8 cellular contexts compared by ENCODE assay signal in the genomic region with DNA sequence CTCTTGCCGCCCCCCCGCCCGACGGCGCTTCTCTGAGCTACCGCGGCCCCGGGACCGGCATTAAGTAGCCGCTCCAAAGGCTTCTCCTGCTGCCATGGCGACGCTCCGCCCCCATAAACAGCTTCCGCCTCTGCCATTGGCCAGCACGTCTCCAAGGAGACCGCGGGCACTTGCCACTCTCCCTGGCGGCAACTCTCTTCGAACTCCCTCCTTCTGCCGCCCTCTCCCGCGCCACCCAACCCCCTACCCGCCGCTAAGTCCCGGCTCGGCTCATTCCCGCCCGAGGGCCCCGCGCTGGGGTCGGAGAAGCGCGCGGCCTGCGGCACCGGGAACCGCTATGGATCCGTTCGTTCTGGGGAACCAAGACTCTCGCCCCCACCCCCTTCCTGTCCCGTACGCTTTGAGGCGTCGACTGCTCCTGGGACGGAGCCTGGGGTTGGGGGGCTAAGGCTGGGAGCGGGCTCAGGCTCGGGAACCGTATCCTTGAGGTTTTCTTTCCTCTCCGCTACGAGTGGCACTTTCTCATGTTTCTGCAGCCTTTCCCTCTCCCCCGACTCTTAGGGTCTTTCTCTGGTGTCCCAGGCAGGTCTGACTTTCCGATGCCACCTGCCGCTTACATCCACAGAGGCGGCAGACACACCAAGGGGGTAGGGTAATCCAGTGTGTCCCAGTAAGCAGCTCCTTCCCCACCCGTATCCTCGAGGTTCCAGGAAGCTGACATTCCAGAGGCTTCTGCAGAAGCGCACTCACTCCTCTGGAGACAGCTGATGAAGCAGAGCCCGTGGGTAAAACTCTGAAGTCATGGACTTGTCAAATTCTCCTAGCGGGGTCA. TPM values are rescaled to one million over a fixed set of nuclear protein-coding genes. Genes with fewer than 3 reads are reported as not detected.
DNase-seq lines count a peak whose midpoint lies in the region; ATAC-seq and TF ChIP-seq lines count a peak whose summit lies in the region.

A gene with protein sequence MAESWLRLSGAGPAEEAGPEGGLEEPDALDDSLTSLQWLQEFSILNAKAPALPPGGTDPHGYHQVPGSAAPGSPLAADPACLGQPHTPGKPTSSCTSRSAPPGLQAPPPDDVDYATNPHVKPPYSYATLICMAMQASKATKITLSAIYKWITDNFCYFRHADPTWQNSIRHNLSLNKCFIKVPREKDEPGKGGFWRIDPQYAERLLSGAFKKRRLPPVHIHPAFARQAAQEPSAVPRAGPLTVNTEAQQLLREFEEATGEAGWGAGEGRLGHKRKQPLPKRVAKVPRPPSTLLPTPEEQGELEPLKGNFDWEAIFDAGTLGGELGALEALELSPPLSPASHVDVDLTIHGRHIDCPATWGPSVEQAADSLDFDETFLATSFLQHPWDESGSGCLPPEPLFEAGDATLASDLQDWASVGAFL (minus strand): TSS at position 34 of the 832 bp plus-strand sequence. CDS start 850 bp downstream, outside the sequence.

- H3K36me3 Mint-ChIP-seq in activated B cell treated with CpG ODN at 0.5 μM for 24 hours (ENCODE audit: low read depth) = no peaks in the 10 kb centered on the region

- peak within 1 kb of the TSS; percentile 80 for H3K4me3 Mint-ChIP-seq in activated B cell treated with CpG ODN at 0.5 μM for 24 hours

- ATAC-seq in HG03135 (IDR thresholded peaks at IDR 0.05; ENCODE audit: unreplicated experiment) = peak; percentile 77
- ATAC-seq in activated B cell treated with CpG ODN at 0.5 μM for 24 hours (ENCODE audit: low read depth) = peak; percentile 75
- ATAC-seq in HG02970 (IDR thresholded peaks at IDR 0.05; ENCODE audit: low FRiP score, unreplicated experiment) = no peak

- peak within 1 kb of the TSS; percentile 61 for H3K27ac Mint-ChIP-seq in activated B cell treated with CpG ODN at 0.5 μM for 24 hours

- TF ChIP-seq CTCF in GM12865 (IDR thresholded peaks at IDR 0.05; ENCODE audit: insufficient read depth, low read depth, low read length, missing control alignments) = no peak
- no peak for TF ChIP-seq CTCF in activated B cell treated with CpG ODN at 0.5 μM for 24 hours (IDR thresholded peaks at IDR 0.05)
- TF ChIP-seq CTCF in cardiac fibroblast (IDR thresholded peaks at IDR 0.05; ENCODE audit: low read depth, low read length) = no peak

- no peaks in the 10 kb centered on the region for H3K9me3 Mint-ChIP-seq in activated B cell treated with CpG ODN at 0.5 μM for 24 hours

- peaks cover 61% of the 10 kb centered on the region for H3K4me1 Mint-ChIP-seq in activated B cell treated with CpG ODN at 0.5 μM for 24 hours

- intact Hi-C loops in activated B cell treated with CpG ODN at 0.5 μM for 24 hours (cut with micrococcal nuclease) = loop anchor here (1.0 to 2.0 kb wide), 4 partner anchors 21 to 312 kb away; a partner anchor contains a TSS

- POLR2A ChIA-PET in activated B cell treated with CpG ODN at 0.5 μM for 24 hours (lab: Charles Lee) = interaction anchor here (0.7 to 4.1 kb wide), 7 partner anchors 18 to 134 kb away, joined by 3 to 21 read pairs (median 4); a partner anchor contains a TSS

- H3K27me3 Mint-ChIP-seq in activated B cell treated with CpG ODN at 0.5 μM for 24 hours = peaks cover 10% of the 10 kb centered on the region

- H3K4me3 ChIP-seq in GM12865 (ENCODE audit: low read depth, low read length) (peak within 1 kb of the TSS; percentile 35), cardiac fibroblast (replicated peaks in 1 of 2; ENCODE audit: low read depth in 2 of 2, low read length in 2 of 2) (peak within 1 kb of the TSS; percentile 40 to 57)

- CTCF ChIA-PET in activated B cell treated with CpG ODN at 0.5 μM for 24 hours (lab: Charles Lee) = interaction anchor here (0.7 to 2.3 kb wide), 5 partner anchors 17 to 138 kb away, joined by 3 to 14 read pairs (median 5); no protein-coding TSS in a partner anchor

- DNase-seq in GM12865 (ENCODE audit: low read depth) (peak; percentile 90), NCI-H2227 (lab: John Stamatoyannopoulos, UW; ENCODE audit: unreplicated experiment) (peak; percentile 97), activated B cell treated with CpG ODN at 0.5 μM for 24 hours (peak; percentile 91), cardiac fibroblast (ENCODE audit: low read depth in 2 of 2) (peak; percentile 84 to 85), islet precursor cell (peak; percentile 99), smooth muscle cell of the brain vasculature (ENCODE audit: low read depth, low spot score) (peak; percentile 45)

RNA-seq across cellular contexts. Expression of the gene that starts here (rescaled TPM):
- total RNA-seq in activated B cell treated with CpG ODN at 0.5 μM for 24 hours = 0.39 and 0.44 TPM in 2 replicates

Comparison
In these comparisons a context has a peak if more than half of its experiments do, and no peak if none do; other contexts are left out.
1. Peak in DNase-seq and ATAC-seq in activated B cell treated with CpG ODN at 0.5 μM for 24 hours; RNA of the gene not detected or under 1 TPM.
2. DNase-seq: peak in every context shown above with its lines; median percentile 99 in islet precursor cell; 97 in NCI-H2227; 91 in activated B cell treated with CpG ODN at 0.5 μM for 24 hours; 90 in GM12865; 84 in cardiac fibroblast; 45 in smooth muscle cell of the brain vasculature.